In genomic region chr5:113760486-113760885, GRCh38 we compare ENCODE assay signal across 17 cellular contexts.
DNase-seq lines count a peak whose midpoint lies in the region; ATAC-seq and TF ChIP-seq lines count a peak whose summit lies in the region.
"Had no signal": no experiment of that assay in that cellular context is flagged by ENCODE, and none has a peak within 500 bp of the region (broad histone marks: within the 10 kb centered on the region; RNA-seq: fewer than 3 reads in every experiment).

No MANE protein-coding gene starts in this region.

- no peaks in the 10 kb centered on the region for H3K4me1 ChIP-seq in RWPE2 (ENCODE audit: insufficient read depth, poor library complexity, severe bottlenecking)
- H3K4me1 ChIP-seq: A549 had no signal

- H3K27ac ChIP-seq in RWPE2 (ENCODE audit: poor library complexity, severe bottlenecking): no peak overlapping the region
- H3K27ac ChIP-seq: A549 had no signal

- no peaks in the 10 kb centered on the region for H3K27me3 ChIP-seq in RWPE2 (ENCODE audit: insufficient read depth, poor library complexity, severe bottlenecking)

- H3K4me3 ChIP-seq in RWPE2 (ENCODE audit: severe bottlenecking): no peak overlapping the region
- H3K4me3 ChIP-seq in epithelial cell of esophagus (ENCODE audit: low read length): no peak overlapping the region
- H3K4me3 ChIP-seq: A549 had no signal

- ATAC-seq in RWPE2 (ENCODE audit: low read depth) (peak; percentile 67; the same call in 2 of the 3 replicates), GM21367 (IDR thresholded peaks at IDR 0.05; ENCODE audit: unreplicated experiment) (no peak), HG02759 (IDR thresholded peaks at IDR 0.05; ENCODE audit: unreplicated experiment) (no peak)
- ATAC-seq: A549; CD8-positive, alpha-beta T cell; SK-N-SH treated with all-trans-retinoic acid at 6 μM for 48 hours had no signal

- no peaks in the 10 kb centered on the region for H3K36me3 ChIP-seq in RWPE2 (ENCODE audit: low read depth)

- no peaks in the 10 kb centered on the region for H3K9me3 ChIP-seq in RWPE2 (ENCODE audit: severe bottlenecking)
- H3K9me3 ChIP-seq: A549 had no signal

- TF ChIP-seq CTCF in RWPE2 (IDR thresholded peaks at IDR 0.05; ENCODE audit: poor library complexity, severe bottlenecking) (no peak), epithelial cell of esophagus (IDR thresholded peaks at IDR 0.05; ENCODE audit: insufficient read depth, low read depth, low read length, missing control alignments) (no peak)

- DNase-seq in EL: peak; percentile 8
- DNase-seq in RWPE2 (ENCODE audit: low spot score): no peak
- DNase-seq in epithelial cell of esophagus (ENCODE audit: low read depth): peak; percentile 7
- peak; percentile 24 for DNase-seq in left kidney (ENCODE audit: low read depth, low spot score)
- no peak for DNase-seq in DMS 273 (lab: John Stamatoyannopoulos, UW; ENCODE audit: unreplicated experiment)
- no peak for DNase-seq in effector CD4-positive, alpha-beta T cell
- DNase-seq: Calu3; CD8-positive, alpha-beta T cell; NCI-H1105; NCI-H2081; NCI-H2171 treated with DMSO at 0.1 percent for 48 hours; NCI-H774; SHP77 treated with DMSO at 0.1 percent for 48 hours had no signal

Comparison
In these comparisons a context has a peak if more than half of its experiments do, and no peak if none do; other contexts are left out.
1. DNase-seq: peak in EL (single experiment), epithelial cell of esophagus (single experiment) and left kidney (single experiment); none in RWPE2 (single experiment), DMS 273 (single experiment) and effector CD4-positive, alpha-beta T cell (single experiment).